Comparison of ENCODE assay signal across 12 cellular contexts in the genomic region with DNA sequence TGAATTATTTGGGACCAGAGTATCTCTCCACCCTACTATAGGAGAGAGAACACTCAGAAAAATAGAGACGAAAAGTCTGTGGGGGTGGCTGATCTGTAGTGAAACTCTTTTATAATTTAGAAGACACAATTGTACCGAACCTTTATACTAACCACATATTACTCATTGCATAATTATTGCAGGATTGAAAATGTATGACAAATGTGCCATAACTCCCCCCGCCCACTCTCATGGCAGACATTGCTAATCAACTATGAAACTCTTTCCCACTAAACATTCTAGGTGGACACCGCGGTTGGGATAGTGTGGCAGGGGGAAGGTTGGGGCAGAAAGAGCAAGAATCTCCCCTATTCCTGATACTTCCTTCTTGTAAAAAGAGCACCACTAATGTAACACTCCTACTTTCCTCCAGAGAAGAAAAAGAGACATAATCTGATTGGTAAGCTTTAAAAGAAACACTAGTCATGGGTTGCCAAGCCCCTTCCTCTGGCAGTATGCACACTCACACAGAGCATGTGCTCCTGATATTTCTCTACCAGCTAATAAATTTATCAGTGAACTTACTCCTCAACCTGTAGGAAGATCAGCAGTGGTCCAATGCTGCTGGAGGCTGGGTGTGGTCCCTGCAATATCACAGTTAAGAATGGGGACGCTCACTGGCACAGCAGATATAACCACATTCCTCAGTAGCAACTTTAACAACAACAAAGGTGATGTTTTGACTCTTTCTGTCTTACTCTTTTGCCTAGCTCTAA. TPM values are rescaled to one million over a fixed set of nuclear protein-coding genes. Genes with fewer than 3 reads are reported as not detected.
DNase-seq lines count a peak whose midpoint lies in the region; ATAC-seq, FAIRE-seq and TF ChIP-seq lines count a peak whose summit lies in the region.
"Had no signal": no experiment of that assay in that cellular context is flagged by ENCODE, and none has a peak within 500 bp of the region (broad histone marks: within the 10 kb centered on the region; RNA-seq: fewer than 3 reads in every experiment).

No MANE protein-coding gene starts in this region.

- FAIRE-seq in astrocyte (lab: Jason Lieb, UNC) (no peak), pancreas (lab: Jason Lieb, UNC) (no peak)
- FAIRE-seq: A549 had no signal

- no peaks in the 10 kb centered on the region for H3K36me3 ChIP-seq in PC-3 (ENCODE audit: low read depth, low read length)
- H3K36me3 ChIP-seq in astrocyte (ENCODE audit: insufficient read depth, low read length), result no peaks in the 10 kb centered on the region
- H3K36me3 ChIP-seq in pancreas, result no peaks in the 10 kb centered on the region
- H3K36me3 ChIP-seq: upper lobe of right lung had no signal

- POLR2A ChIA-PET in PC-3 (lab: Charles Lee; ENCODE audit: unreplicated experiment), result no interaction called here

- CTCF ChIA-PET in PC-3 (lab: Charles Lee), result interaction anchor here (0.6 kb wide), 1 partner anchor 351 kb away, joined by 4 read pairs; no protein-coding TSS in a partner anchor

- H3K27ac ChIP-seq in PC-3 (ENCODE audit: low read length), result no peak overlapping the region
- peak overlapping the region; percentile 45 for H3K27ac ChIP-seq in astrocyte (ENCODE audit: low read depth, low read length)
- H3K27ac ChIP-seq in pancreas, result no peak overlapping the region
- H3K27ac ChIP-seq: A549, upper lobe of right lung had no signal

- intact Hi-C loops in PC-3 (cut with micrococcal nuclease) (no loop called here), pancreas (cut with DNase I) (no loop called here)

- H4K20me1 ChIP-seq in PC-3 (ENCODE audit: low read length), result no peaks in the 10 kb centered on the region
- H4K20me1 ChIP-seq in astrocyte (ENCODE audit: insufficient read depth, low read length), result no peaks in the 10 kb centered on the region

- no peak overlapping the region for H3K4me3 Mint-ChIP-seq in astrocyte (ENCODE audit: unreplicated experiment)
- H3K4me3 Mint-ChIP-seq in mesothelial cell of epicardium, result no peak overlapping the region

- H3K9me3 ChIP-seq in PC-3 (ENCODE audit: low read length), result no peaks in the 10 kb centered on the region
- no peaks in the 10 kb centered on the region for H3K9me3 ChIP-seq in astrocyte (ENCODE audit: insufficient read depth, low read depth, low read length)
- H3K9me3 ChIP-seq in pancreas, result no peaks in the 10 kb centered on the region
- H3K9me3 ChIP-seq: A549, upper lobe of right lung had no signal

- H3K4me3 ChIP-seq in PC-3 (ENCODE audit: low read length) (no peak overlapping the region), astrocyte (ENCODE audit: insufficient read depth, low read depth, low read length) (no peak overlapping the region), pancreas (no peak overlapping the region)
- H3K4me3 ChIP-seq: A549, lung, upper lobe of right lung had no signal

- peak overlapping the region; percentile 25 for H2AFZ ChIP-seq in PC-3 (ENCODE audit: low read length)
- peak overlapping the region; percentile 25 for H2AFZ ChIP-seq in astrocyte (ENCODE audit: low read depth, low read length)

- no peaks in the 10 kb centered on the region for H3F3A ChIP-seq in PC-3 (ENCODE audit: low read length, unreplicated experiment)

- H3K27ac Mint-ChIP-seq in astrocyte (ENCODE audit: unreplicated experiment) (peak overlapping the region; percentile 82), mesothelial cell of epicardium (no peak overlapping the region)

- H3K9ac ChIP-seq in PC-3 (ENCODE audit: low read length) (no peak overlapping the region), astrocyte (ENCODE audit: low read length) (no peak overlapping the region)

- peak overlapping the region; percentile 27 for H3K4me2 ChIP-seq in PC-3 (ENCODE audit: low read length)
- H3K4me2 ChIP-seq in astrocyte (ENCODE audit: low read length), result peak overlapping the region; percentile 57
- H3K4me2 ChIP-seq: A549 had no signal

- no peaks in the 10 kb centered on the region for H3K27me3 Mint-ChIP-seq in astrocyte (ENCODE audit: low read depth, unreplicated experiment)
- H3K27me3 Mint-ChIP-seq in mesothelial cell of epicardium (ENCODE audit: low read depth), result no peaks in the 10 kb centered on the region

- peaks cover 13% of the 10 kb centered on the region for H3K4me1 ChIP-seq in PC-3 (ENCODE audit: insufficient read depth, low read length)
- peaks cover 4% of the 10 kb centered on the region for H3K4me1 ChIP-seq in astrocyte (ENCODE audit: insufficient read depth, low read length)
- no peaks in the 10 kb centered on the region for H3K4me1 ChIP-seq in pancreas
- H3K4me1 ChIP-seq: A549, upper lobe of right lung had no signal

- no peaks in the 10 kb centered on the region for H3K9me3 Mint-ChIP-seq in astrocyte (ENCODE audit: unreplicated experiment)
- H3K9me3 Mint-ChIP-seq in mesothelial cell of epicardium, result peaks cover 3% of the 10 kb centered on the region

- H3K4me1 Mint-ChIP-seq in astrocyte (ENCODE audit: low read depth, unreplicated experiment) (peaks cover 5% of the 10 kb centered on the region), mesothelial cell of epicardium (peaks cover 13% of the 10 kb centered on the region)

- H3K79me2 ChIP-seq in PC-3 (ENCODE audit: low read length) (no peaks in the 10 kb centered on the region), astrocyte (ENCODE audit: insufficient read depth, low read length) (no peaks in the 10 kb centered on the region)

- ATAC-seq in PC-3 (peak; percentile 76), pancreas (no peak)
- ATAC-seq: A549, upper lobe of right lung had no signal

- no peaks in the 10 kb centered on the region for H3K36me3 Mint-ChIP-seq in astrocyte (ENCODE audit: low read depth, unreplicated experiment)
- no peaks in the 10 kb centered on the region for H3K36me3 Mint-ChIP-seq in mesothelial cell of epicardium

- in situ Hi-C loops in G401 (cut with HindIII; ENCODE audit: low sequenced_read_pairs), result no loop called here

- no peaks in the 10 kb centered on the region for H3K9me2 ChIP-seq in PC-3 (replicated peaks; ENCODE audit: low read length)

- no peak for TF ChIP-seq CTCF in PC-3 (conservative IDR thresholded peaks at IDR 0.05; ENCODE audit: low read depth, low read length)
- TF ChIP-seq CTCF in astrocyte (IDR thresholded peaks at IDR 0.05; ENCODE audit: insufficient read depth, low read depth, low read length), result no peak
- no peak for TF ChIP-seq CTCF in mesothelial cell of epicardium (IDR thresholded peaks at IDR 0.05; ENCODE audit: unreplicated experiment)
- TF ChIP-seq CTCF in pancreas (IDR thresholded peaks at IDR 0.05), result no peak

- DNase-seq in activated CD4-positive, alpha-beta T cell treated with anti-CD3 and anti-CD28 coated beads for 24 hours (ENCODE audit: low read depth in 2 of 2), result peak; percentile 56 to 57
- no peak for DNase-seq in activated CD4-positive, alpha-beta T cell treated with anti-CD3 and anti-CD28 coated beads for 1 hour
- peak; percentile 87 for DNase-seq in PC-3
- peak; percentile 82 for DNase-seq in astrocyte (ENCODE audit: low read depth)
- peak in 2 of 3 donors; percentile 48 to 66 for DNase-seq in stimulated activated CD4-positive, alpha-beta T cell treated with anti-CD3 and anti-CD28 coated beads, TNF-alpha, amount 100 ng/mL, for 48 hours (ENCODE audit: low read depth in 3 of 3)
- DNase-seq in G401 (ENCODE audit: low spot score), result no peak
- no peak for DNase-seq in mesothelial cell of epicardium (ENCODE audit: low spot score in 2 of 2, unreplicated experiment in 2 of 2)
- no peak for DNase-seq in pancreas
- DNase-seq: anterior cingulate cortex, upper lobe of right lung had no signal

- 91 to 95% methylated on average over 6 of the region's 6 CpGs for WGBS in pancreas, 2 donors

- BruUV-seq in PC-3 (replicated peaks; lab: Mats Ljungman, UMichigan), result no TSS peak

- H3K27me3 ChIP-seq in PC-3 (ENCODE audit: low read length), result no peaks in the 10 kb centered on the region
- H3K27me3 ChIP-seq in astrocyte (ENCODE audit: insufficient read depth, low read length), result no peaks in the 10 kb centered on the region
- H3K27me3 ChIP-seq in pancreas, result no peaks in the 10 kb centered on the region
- H3K27me3 ChIP-seq: upper lobe of right lung had no signal

RNA-seq across cellular contexts. Expression of a gene that starts 18.7 kb away (rescaled TPM):
- 24.5 and 26.4 TPM in 2 replicates for total RNA-seq in PC-3 (2014; rRNA removed)
- 64.6 and 66.0 TPM in 2 replicates for total RNA-seq in astrocyte
- 8.6 and 12.4 TPM in 2 replicates for total RNA-seq in G401 (2014; rRNA removed; shearing (Covaris generic))
- 50.9 to 52.5 TPM (median 51.4 TPM) in 3 replicates for total RNA-seq in mesothelial cell of epicardium
- 10 to 100 TPM in 2 of 6 donors, 1 to 10 TPM in 4; 2.6 to 13.0 (median 6.8) TPM for total RNA-seq in pancreas
- 1 to 10 TPM; 2.6 to 3.9 TPM for polyA plus RNA-seq in pancreas

Comparison
In these comparisons a context has a peak if more than half of its experiments do, and no peak if none do; other contexts are left out.
1. DNase-seq: peak in activated CD4-positive, alpha-beta T cell treated with anti-CD3 and anti-CD28 coated beads for 24 hours (2 of 2), PC-3 (single experiment), astrocyte (single experiment) and stimulated activated CD4-positive, alpha-beta T cell treated with anti-CD3 and anti-CD28 coated beads, TNF-alpha, amount 100 ng/mL, for 48 hours (2 of 3); none in activated CD4-positive, alpha-beta T cell treated with anti-CD3 and anti-CD28 coated beads for 1 hour (single experiment), G401 (single experiment), mesothelial cell of epicardium (0 of 2) and pancreas (0 of 6).